8 cellular contexts compared by ENCODE assay signal in genomic region chrX:19849433-19850190, GRCh38. TPM values are rescaled to one million over a fixed set of nuclear protein-coding genes. Genes with fewer than 3 reads are reported as not detected.
DNase-seq lines count a peak whose midpoint lies in the region; ATAC-seq, FAIRE-seq and TF ChIP-seq lines count a peak whose summit lies in the region.

No MANE protein-coding gene starts in this region.

- H3K9me3 Mint-ChIP-seq in activated B cell treated with CpG ODN at 0.5 μM for 24 hours, result no peaks in the 10 kb centered on the region
- peaks cover 19% of the 10 kb centered on the region for H3K9me3 Mint-ChIP-seq in chondrocyte (ENCODE audit: low read depth)

- H3K4me1 Mint-ChIP-seq in activated B cell treated with CpG ODN at 0.5 μM for 24 hours, result peaks cover 66% of the 10 kb centered on the region
- peaks cover 24% of the 10 kb centered on the region for H3K4me1 Mint-ChIP-seq in chondrocyte (ENCODE audit: low read depth)

- ATAC-seq in GM21367 (IDR thresholded peaks at IDR 0.05; ENCODE audit: unreplicated experiment), result peak; percentile 66
- ATAC-seq in HG03196 (IDR thresholded peaks at IDR 0.05; ENCODE audit: unreplicated experiment), result peak; percentile 74
- ATAC-seq in activated B cell treated with CpG ODN at 0.5 μM for 24 hours (ENCODE audit: low read depth), result peak; percentile 91

- peak; percentile 96 for FAIRE-seq in GM12892 (lab: Jason Lieb, UNC)

- CTCF ChIA-PET in activated B cell treated with CpG ODN at 0.5 μM for 24 hours (lab: Charles Lee), result interaction anchor here (1.0 to 1.4 kb wide), 3 partner anchors 32 to 55 kb away, joined by 3 read pairs; no protein-coding TSS in a partner anchor

- H3K27ac Mint-ChIP-seq in activated B cell treated with CpG ODN at 0.5 μM for 24 hours (peak overlapping the region; percentile 89), chondrocyte (ENCODE audit: unreplicated experiment) (no peak overlapping the region)

- H3K4me3 Mint-ChIP-seq in activated B cell treated with CpG ODN at 0.5 μM for 24 hours, result peak overlapping the region; percentile 70
- no peak overlapping the region for H3K4me3 Mint-ChIP-seq in chondrocyte (ENCODE audit: unreplicated experiment)

- H3K27me3 Mint-ChIP-seq in activated B cell treated with CpG ODN at 0.5 μM for 24 hours (no peaks in the 10 kb centered on the region), chondrocyte (ENCODE audit: low read depth) (no peaks in the 10 kb centered on the region)

- H3K36me3 Mint-ChIP-seq in activated B cell treated with CpG ODN at 0.5 μM for 24 hours (ENCODE audit: low read depth), result peaks cover 11% of the 10 kb centered on the region
- H3K36me3 Mint-ChIP-seq in chondrocyte (ENCODE audit: low read depth), result no peaks in the 10 kb centered on the region

- DNase-seq in GM12892 (ENCODE audit: insufficient read length), result no peak
- DNase-seq in activated B cell treated with CpG ODN at 0.5 μM for 24 hours, result no peak
- DNase-seq in T-helper 9 cell, result no peak
- DNase-seq in 8988T, result no peak
- no peak for DNase-seq in chondrocyte (ENCODE audit: low spot score)
- DNase-seq in NCI-H1092 treated with DMSO at 0.1 percent for 48 hours (lab: John Stamatoyannopoulos, UW), result no peak

- TF ChIP-seq POLR2A in GM12892 (IDR thresholded peaks at IDR 0.05; ENCODE audit: low read depth, low read length), result no peak

- POLR2A ChIA-PET in activated B cell treated with CpG ODN at 0.5 μM for 24 hours (lab: Charles Lee), result interaction anchor here (0.6 to 1.6 kb wide), 13 partner anchors 8 to 106 kb away, joined by 3 to 9 read pairs (median 5); partner anchors contain the start of gene SH3KBP1

- TF ChIP-seq CTCF in activated B cell treated with CpG ODN at 0.5 μM for 24 hours (IDR thresholded peaks at IDR 0.05), result no peak
- TF ChIP-seq CTCF in chondrocyte (IDR thresholded peaks at IDR 0.05), result no peak

- intact Hi-C loops in activated B cell treated with CpG ODN at 0.5 μM for 24 hours (cut with micrococcal nuclease), result loop anchor here (1.0 kb wide), 3 partner anchors 8 to 39 kb away; no protein-coding TSS in a partner anchor

RNA-seq across cellular contexts. Expression of gene SH3KBP1, which starts 37.8 kb away (rescaled TPM):
- polyA plus RNA-seq in GM12892 (2012; ENCODE audit: missing spikeins), result 124 TPM
- 86.3 and 101 TPM in 2 replicates for total RNA-seq in activated B cell treated with CpG ODN at 0.5 μM for 24 hours
- 37.6 to 63.2 TPM (median 58.8 TPM) in 3 replicates for total RNA-seq in chondrocyte
